Comparison of ENCODE assay signal across 35 cellular contexts in the genomic region with DNA sequence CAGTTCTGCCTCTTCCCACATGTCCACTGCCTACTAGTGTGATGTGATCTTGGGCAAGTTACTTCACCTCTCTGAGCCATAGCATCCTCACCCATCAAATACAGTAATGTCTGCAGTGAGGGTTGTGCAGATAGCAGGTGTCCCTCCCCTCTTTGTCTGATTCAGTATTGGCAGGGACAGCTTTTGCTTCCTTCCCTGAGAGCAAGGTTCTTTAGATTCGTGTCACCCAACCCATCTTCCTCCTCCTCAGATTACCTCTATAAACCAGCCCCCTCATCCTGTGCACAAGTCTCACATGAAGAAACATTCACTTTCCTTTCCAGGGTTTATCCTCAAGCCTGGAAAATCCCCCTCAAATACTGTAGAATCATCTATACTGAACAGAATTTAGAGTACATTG. TPM values are rescaled to one million over a fixed set of nuclear protein-coding genes. Genes with fewer than 3 reads are reported as not detected.
"Had no signal": no experiment of that assay in that cellular context is flagged by ENCODE, and none has a peak within 500 bp of the region (broad histone marks: within the 10 kb centered on the region; RNA-seq: fewer than 3 reads in every experiment).

No MANE protein-coding gene starts in this region.

- H3K9me3 Mint-ChIP-seq: activated CD4-positive, alpha-beta memory T cell treated with anti-CD3 and anti-CD28 coated beads, Interleukin-2, amount 10 ng/mL, durations not matched to agents 7 days and 5 days; activated naive CD4-positive, alpha-beta T cell treated with anti-CD3 and anti-CD28 coated beads for 36 hours; activated T-cell treated with anti-CD3 and anti-CD28 coated beads, Interleukin-2, amount 50 U/mL, for 4 hours; effector memory CD8-positive, alpha-beta T cell; immature natural killer cell; natural killer cell treated with Interleukin-12 subunit alpha and Interleukin-12 subunit beta and Interleukin-15 and Interleukin-18, amount 100 ng/mL, for 72 hours; stimulated activated naive CD8-positive, alpha-beta T cell treated with anti-CD3 and anti-CD28 coated beads, Interleukin-15, amount 100 ng/mL, for 72 hours had no signal

- H3K4me3 Mint-ChIP-seq: activated CD4-positive, alpha-beta memory T cell treated with anti-CD3 and anti-CD28 coated beads, Interleukin-2, amount 10 ng/mL, durations not matched to agents 7 days and 5 days; activated naive CD4-positive, alpha-beta T cell treated with anti-CD3 and anti-CD28 coated beads for 36 hours; activated T-cell treated with anti-CD3 and anti-CD28 coated beads, Interleukin-2, amount 50 U/mL, for 4 hours; effector memory CD8-positive, alpha-beta T cell; immature natural killer cell; natural killer cell treated with Interleukin-12 subunit alpha and Interleukin-12 subunit beta and Interleukin-15 and Interleukin-18, amount 100 ng/mL, for 72 hours; stimulated activated naive CD8-positive, alpha-beta T cell treated with anti-CD3 and anti-CD28 coated beads, Interleukin-15, amount 100 ng/mL, for 72 hours had no signal

- H3K27ac ChIP-seq: body of pancreas, colonic mucosa, heart left ventricle, right lobe of liver, thyroid gland, upper lobe of left lung, vagina, VCaP had no signal

- ATAC-seq: activated T-cell treated with anti-CD3 and anti-CD28 coated beads, Interleukin-2, amount 50 U/mL, for 4 hours; body of pancreas; effector memory CD8-positive, alpha-beta T cell; heart left ventricle; left lobe of liver; mucosa of descending colon; natural killer cell treated with Interleukin-12 subunit alpha and Interleukin-12 subunit beta and Interleukin-15 and Interleukin-18, amount 100 ng/mL, for 72 hours; right lobe of liver; stimulated activated naive CD8-positive, alpha-beta T cell treated with anti-CD3 and anti-CD28 coated beads, Interleukin-15, amount 100 ng/mL, for 72 hours had no signal

- DNase-seq: activated CD4-positive, alpha-beta memory T cell treated with anti-CD3 and anti-CD28 coated beads, Interleukin-2, amount 10 ng/mL, durations not matched to agents 7 days and 5 days; activated CD4-positive, alpha-beta T cell treated with anti-CD3 and anti-CD28 coated beads for 48 hours; activated CD8-positive, alpha-beta memory T cell treated with anti-CD3 and anti-CD28 coated beads, Interleukin-2, amount 50 U/mL, for 48 hours; activated effector memory CD4-positive, alpha-beta T cell treated with Interleukin-2 at 50 U/mL for 16 hours; activated naive CD4-positive, alpha-beta T cell treated with anti-CD3 and anti-CD28 coated beads for 36 hours; activated T-cell treated with anti-CD3 and anti-CD28 coated beads, Interleukin-2, amount 50 U/mL, for 4 hours; aorta; body of pancreas; cerebellar nuclear complex; colonic mucosa; effector memory CD8-positive, alpha-beta T cell; foreskin fibroblast; heart left ventricle; immature natural killer cell; mucosa of descending colon; right lobe of liver; stimulated activated CD4-positive, alpha-beta T cell treated with anti-CD3 and anti-CD28 coated beads, Interleukin-12 subunit alpha, Interleukin-12 subunit beta, amount 100 ng/mL, for 4 hours; stimulated activated CD4-positive, alpha-beta T cell treated with anti-CD3 and anti-CD28 coated beads, Interleukin-4, amount 100 ng/mL, for 1 hour; stimulated activated naive CD8-positive, alpha-beta T cell treated with anti-CD3 and anti-CD28 coated beads, Interleukin-15, amount 100 ng/mL, for 72 hours; substantia nigra; thyroid gland; upper lobe of left lung had no signal

- H3K27me3 Mint-ChIP-seq: activated CD4-positive, alpha-beta memory T cell treated with anti-CD3 and anti-CD28 coated beads, Interleukin-2, amount 10 ng/mL, durations not matched to agents 7 days and 5 days; effector memory CD8-positive, alpha-beta T cell; natural killer cell treated with Interleukin-12 subunit alpha and Interleukin-12 subunit beta and Interleukin-15 and Interleukin-18, amount 100 ng/mL, for 72 hours; stimulated activated naive CD8-positive, alpha-beta T cell treated with anti-CD3 and anti-CD28 coated beads, Interleukin-15, amount 100 ng/mL, for 72 hours had no signal

- H3K27ac Mint-ChIP-seq: activated CD4-positive, alpha-beta memory T cell treated with anti-CD3 and anti-CD28 coated beads, Interleukin-2, amount 10 ng/mL, durations not matched to agents 7 days and 5 days; activated naive CD4-positive, alpha-beta T cell treated with anti-CD3 and anti-CD28 coated beads for 36 hours; effector memory CD8-positive, alpha-beta T cell; natural killer cell treated with Interleukin-12 subunit alpha and Interleukin-12 subunit beta and Interleukin-15 and Interleukin-18, amount 100 ng/mL, for 72 hours had no signal

RNA-seq across cellular contexts. Expression of a gene that starts 39.3 kb away (rescaled TPM):
- total RNA-seq: activated CD4-positive, alpha-beta memory T cell treated with anti-CD3 and anti-CD28 coated beads, Interleukin-2, amount 10 ng/mL, durations not matched to agents 7 days and 5 days; activated naive CD4-positive, alpha-beta T cell treated with anti-CD3 and anti-CD28 coated beads for 36 hours; activated T-cell treated with anti-CD3 and anti-CD28 coated beads, Interleukin-2, amount 50 U/mL, for 4 hours; aorta; body of pancreas; colonic mucosa; endothelial cell of umbilical vein; heart left ventricle; kidney epithelial cell; left lobe of liver; lung; mesenteric fat pad; myocyte; natural killer cell treated with Interleukin-12 subunit alpha and Interleukin-12 subunit beta and Interleukin-15 and Interleukin-18, amount 100 ng/mL, for 72 hours; osteocyte; posterior vena cava; renal cortical epithelial cell; right lobe of liver; skeletal muscle tissue; thyroid gland; upper lobe of left lung; vagina had no signal

RNA-seq across cellular contexts. Expression of a gene that starts 41.9 kb away (rescaled TPM):
- total RNA-seq: osteocyte had no signal
